Comparison of ENCODE assay signal across 9 cellular contexts in the genomic region with DNA sequence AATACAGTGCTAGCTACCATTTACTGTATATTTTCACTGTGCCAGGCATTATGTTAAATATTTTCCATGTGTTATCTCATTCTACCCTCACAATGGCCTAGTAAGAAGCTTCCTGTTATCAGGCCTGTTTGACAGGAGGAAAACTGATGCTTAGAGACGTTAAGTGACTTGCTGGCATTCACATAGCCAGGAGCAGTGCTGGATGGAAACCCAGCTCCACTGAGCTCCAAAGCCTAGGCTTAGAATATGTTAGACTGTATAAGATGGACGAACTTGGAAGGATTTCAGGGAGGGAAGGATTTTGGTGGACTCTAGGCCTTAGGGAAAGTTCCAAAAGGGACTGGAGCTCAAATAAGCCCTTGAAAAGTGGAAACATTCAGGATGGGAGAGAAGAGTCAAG. TPM values are rescaled to one million over a fixed set of nuclear protein-coding genes. Genes with fewer than 3 reads are reported as not detected.
DNase-seq lines count a peak whose midpoint lies in the region; ATAC-seq, FAIRE-seq and TF ChIP-seq lines count a peak whose summit lies in the region.
"Had no signal": no experiment of that assay in that cellular context is flagged by ENCODE, and none has a peak within 500 bp of the region (broad histone marks: within the 10 kb centered on the region; RNA-seq: fewer than 3 reads in every experiment).

No MANE protein-coding gene starts in this region.

- H3K4me1 ChIP-seq in GM12878 (ENCODE audit: control insufficient read depth, insufficient read depth, low read length), result peaks cover 48% of the 10 kb centered on the region
- peaks cover 38% of the 10 kb centered on the region for H3K4me1 ChIP-seq in mesodermal cell (ENCODE audit: control insufficient read depth, insufficient read depth, low read length, poor library complexity, severe bottlenecking)
- H3K4me1 ChIP-seq in endodermal cell (ENCODE audit: control insufficient read depth, insufficient read depth, low read length), result peaks cover 12% of the 10 kb centered on the region

- no peaks in the 10 kb centered on the region for H3K9me3 Mint-ChIP-seq in stimulated activated naive CD8-positive, alpha-beta T cell treated with anti-CD3 and anti-CD28 coated beads, Interleukin-15, Interleukin-2, amounts not matched to agents 100 ng/mL and 50 ng/mL, for 24 hours
- H3K9me3 Mint-ChIP-seq in endodermal cell, result no peaks in the 10 kb centered on the region

- SMC1A ChIA-PET in GM12878 (lab: Charles Lee; ENCODE audit: uncharacterized antibody, unreplicated experiment), result interaction anchor here (0.6 to 4.4 kb wide), 35 partner anchors 10 to 1626 kb away, joined by 3 to 47 read pairs (median 4); no protein-coding TSS in a partner anchor

- peaks cover 64% of the 10 kb centered on the region for H3K79me2 ChIP-seq in GM12878 (ENCODE audit: control insufficient read depth, insufficient read depth, low read length)

- RAD21 ChIA-PET in GM12878 (lab: Charles Lee; ENCODE audit: unreplicated experiment), result interaction anchor here (0.6 to 5.0 kb wide), 21 partner anchors 12 to 214 kb away, joined by 3 to 40 read pairs (median 4); no protein-coding TSS in a partner anchor

- H3K4me3 ChIP-seq in GM12878 (peak overlapping the region; percentile 88), mesodermal cell (ENCODE audit: extremely low read depth, insufficient read depth, low read length, poor library complexity, severe bottlenecking) (peak overlapping the region; percentile 85), endodermal cell (ENCODE audit: low read length) (no peak overlapping the region)

- DNase-seq in stimulated activated naive CD8-positive, alpha-beta T cell treated with anti-CD3 and anti-CD28 coated beads, Interleukin-15, Interleukin-2, amounts not matched to agents 100 U/mL and 50 U/mL, for 24 hours, result no peak
- DNase-seq in GM12878 (ENCODE audit: low read depth, low spot score) (no peak), endodermal cell (no peak), kidney glomerular epithelial cell (lab: John Stamatoyannopoulos, UW) (no peak), HTR-8/SVneo (ENCODE audit: insufficient read length, low spot score) (no peak)
- DNase-seq: NCI-H2029 treated with DMSO at 0.1 percent for 48 hours had no signal

- intact Hi-C loops in GM12878 (cut with micrococcal nuclease; ENCODE audit: unreplicated experiment), result loop anchor here (1.0 to 5.0 kb wide), 2 partner anchors 24 to 214 kb away; no protein-coding TSS in a partner anchor

- H3K4me1 Mint-ChIP-seq in stimulated activated naive CD8-positive, alpha-beta T cell treated with anti-CD3 and anti-CD28 coated beads, Interleukin-15, Interleukin-2, amounts not matched to agents 100 ng/mL and 50 ng/mL, for 24 hours (ENCODE audit: low read depth), result peaks cover 66% of the 10 kb centered on the region
- peaks cover 26% of the 10 kb centered on the region for H3K4me1 Mint-ChIP-seq in endodermal cell

- no peak for FAIRE-seq in GM12878 (lab: Jason Lieb, UNC)
- no peak for FAIRE-seq in HTR-8/SVneo (lab: Jason Lieb, UNC)

- H3K36me3 Mint-ChIP-seq in stimulated activated naive CD8-positive, alpha-beta T cell treated with anti-CD3 and anti-CD28 coated beads, Interleukin-15, Interleukin-2, amounts not matched to agents 100 ng/mL and 50 ng/mL, for 24 hours (ENCODE audit: low read depth), result peaks cover 36% of the 10 kb centered on the region
- no peaks in the 10 kb centered on the region for H3K36me3 Mint-ChIP-seq in endodermal cell (ENCODE audit: low read depth)

- H3K9ac ChIP-seq in GM12878 (ENCODE audit: control insufficient read depth, insufficient read depth, low read length) (peak overlapping the region; percentile 78), endodermal cell (ENCODE audit: extremely low read depth, low read length, poor library complexity, severe bottlenecking) (no peak overlapping the region)

- no peaks in the 10 kb centered on the region; the same call in 1 of the 2 replicates for H4K20me1 ChIP-seq in GM12878 (ENCODE audit: control insufficient read depth, insufficient read depth)

- H3K27me3 Mint-ChIP-seq in stimulated activated naive CD8-positive, alpha-beta T cell treated with anti-CD3 and anti-CD28 coated beads, Interleukin-15, Interleukin-2, amounts not matched to agents 100 ng/mL and 50 ng/mL, for 24 hours, result no peaks in the 10 kb centered on the region
- peaks cover 94% of the 10 kb centered on the region for H3K27me3 Mint-ChIP-seq in endodermal cell (ENCODE audit: insufficient read depth)

- H3K4me2 ChIP-seq in GM12878 (ENCODE audit: control insufficient read depth, insufficient read depth), result peak overlapping the region; percentile 99

- H2AFZ ChIP-seq in GM12878 (ENCODE audit: control insufficient read depth, low read depth, low read length), result no peak overlapping the region

- H3K27me3 ChIP-seq in GM12878 (replicated peaks in 1 of 2; ENCODE audit: control insufficient read depth in 2 of 2, insufficient read depth in 2 of 2, low read length in 1 of 2), result no peaks in the 10 kb centered on the region
- H3K27me3 ChIP-seq in endodermal cell (ENCODE audit: control insufficient read depth, insufficient read depth, low read length, poor library complexity, severe bottlenecking), result peaks cover 88% of the 10 kb centered on the region

- peak overlapping the region; percentile 97 for H3K27ac Mint-ChIP-seq in stimulated activated naive CD8-positive, alpha-beta T cell treated with anti-CD3 and anti-CD28 coated beads, Interleukin-15, Interleukin-2, amounts not matched to agents 100 ng/mL and 50 ng/mL, for 24 hours
- H3K27ac Mint-ChIP-seq in endodermal cell, result no peak overlapping the region

- no peak for TF ChIP-seq CTCF in GM12878 (IDR thresholded peaks at IDR 0.05 in 2 of 3, conservative IDR thresholded peaks at IDR 0.05 in 1 of 3; ENCODE audit: control insufficient read depth in 2 of 3, extremely low read depth in 1 of 3, insufficient read depth in 1 of 3, low read depth in 3 of 3, low read length in 3 of 3)
- TF ChIP-seq CTCF in endodermal cell (conservative IDR thresholded peaks at IDR 0.05), result no peak

- TF ChIP-seq EP300 in GM12878 (IDR thresholded peaks at IDR 0.05; ENCODE audit: borderline replicate concordance in 1 of 2, control insufficient read depth in 1 of 2, low read depth in 2 of 2, low read length in 2 of 2), result no peak

- no TSS peak for BruUV-seq in GM12878 (replicated peaks; lab: Mats Ljungman, UMichigan)

- CTCF ChIA-PET in GM12878 (lab: Yijun Ruan, JAX), result interaction anchor here (0.6 to 2.8 kb wide), 16 partner anchors 9 to 843 kb away, joined by 3 to 29 read pairs (median 5); no protein-coding TSS in a partner anchor

- H3K9me3 ChIP-seq in GM12878 (replicated peaks; ENCODE audit: control insufficient read depth, insufficient read depth, low read length), result no peaks in the 10 kb centered on the region
- H3K9me3 ChIP-seq in mesodermal cell (ENCODE audit: control insufficient read depth, low read length), result no peaks in the 10 kb centered on the region
- H3K9me3 ChIP-seq in endodermal cell (ENCODE audit: control insufficient read depth, low read length), result no peaks in the 10 kb centered on the region

- POLR2A ChIA-PET in GM12878 (lab: Charles Lee), result interaction anchor here (0.6 to 1.5 kb wide), 5 partner anchors 22 to 132 kb away, joined by 3 to 4 read pairs (median 4); no protein-coding TSS in a partner anchor

- in situ Hi-C loops in GM12878 (cut with MboI), result loop anchor here (5.0 kb wide), 1 partner anchor 129 kb away; no protein-coding TSS in a partner anchor

- peak overlapping the region; percentile 40 for H3K27ac ChIP-seq in GM12878 (ENCODE audit: control insufficient read depth, insufficient read depth)
- peak overlapping the region; percentile 30 for H3K27ac ChIP-seq in mesodermal cell (ENCODE audit: low read depth, low read length, severe bottlenecking)
- no peak overlapping the region for H3K27ac ChIP-seq in endodermal cell (ENCODE audit: low read depth, low read length)

- H3K4me3 Mint-ChIP-seq in stimulated activated naive CD8-positive, alpha-beta T cell treated with anti-CD3 and anti-CD28 coated beads, Interleukin-15, Interleukin-2, amounts not matched to agents 100 ng/mL and 50 ng/mL, for 24 hours, result peak overlapping the region; percentile 96
- H3K4me3 Mint-ChIP-seq in endodermal cell, result no peak overlapping the region

- WGBS in GM12878 (ENCODE audit: insufficient coverage, insufficient replicate concordance, low lambda C conversion rate, missing lambda C conversion rate), result 3% methylated on average over 2 of the region's 2 CpGs
- 60 to 78% methylated on average over 2 of the region's 2 CpGs for WGBS in mesodermal cell (ENCODE audit: insufficient coverage in 2 of 2), 2 experiments
- WGBS in endodermal cell (ENCODE audit: insufficient coverage in 1 of 2, insufficient read length in 1 of 2), 2 experiments, result 60 to 84% methylated on average over 2 of the region's 2 CpGs

- no peak for ATAC-seq in stimulated activated naive CD8-positive, alpha-beta T cell treated with anti-CD3 and anti-CD28 coated beads, Interleukin-15, Interleukin-2, amounts not matched to agents 100 U/mL and 50 U/mL, for 24 hours
- ATAC-seq in GM12878 (no peak), GM19395 (IDR thresholded peaks at IDR 0.05; ENCODE audit: unreplicated experiment) (no peak)

- TF ChIP-seq RAD21 in GM12878 (IDR thresholded peaks at IDR 0.05; ENCODE audit: insufficient read depth, low read depth, low read length), result no peak

- TF ChIP-seq POLR2A in GM12878 (IDR thresholded peaks at IDR 0.05; ENCODE audit: low read depth, low read length), result no peak

- H3K36me3 ChIP-seq in GM12878 (ENCODE audit: control insufficient read depth in 2 of 2, insufficient read depth in 2 of 2, low read length in 1 of 2), result no peaks in the 10 kb centered on the region
- H3K36me3 ChIP-seq in mesodermal cell (ENCODE audit: control insufficient read depth, insufficient read depth, low read length), result peaks cover 42% of the 10 kb centered on the region
- no peaks in the 10 kb centered on the region for H3K36me3 ChIP-seq in endodermal cell (ENCODE audit: control insufficient read depth, insufficient read depth, low read length)

RNA-seq across cellular contexts. Expression of gene CD44, which starts 2.1 kb away (rescaled TPM):
- 514 and 528 TPM in 2 replicates for total RNA-seq in GM12878 (2013; cell fraction: nucleolus; rRNA removed)
- total RNA-seq in GM12878 (2014; rRNA removed) (92.1 and 101 TPM in 2 replicates), GM12878 (2014; rRNA removed; fragmentation: Illumina TruSeq; extraction: Trizol) (133 and 148 TPM in 2 replicates), GM12878 (2021) (293 and 295 TPM in 2 replicates), endodermal cell (1 to 10 TPM; 1.2 to 4.6 TPM)
- 121 TPM for polyA plus RNA-seq in GM12878 (2011; ENCODE audit: low read depth)
- polyA plus RNA-seq in GM12878 (2011; rRNA removed) (190 and 193 TPM in 2 replicates), GM12878 (2014; fragmentation: Illumina TruSeq; extraction: Trizol) (264 and 295 TPM in 2 replicates), GM12878 (2014; fragmentation: Nextera tagmentation; extraction: Ambion mirVana) (10 to 100 TPM; 57.1 to 65.3 TPM), GM12878 (2014; rRNA removed) (188 and 201 TPM in 2 replicates), GM12878 (2016; fragmentation: Nextera tagmentation; extraction: Ambion mirVana) (100 to 1,000 TPM in 1 of 2 experiments, 10 to 100 TPM in 1; 95.6 to 108 TPM)
- polyA plus RNA-seq in GM12878 (2011; cell fraction: cytosol; rRNA removed), result 279 and 303 TPM in 2 replicates
- polyA plus RNA-seq in GM12878 (2011; cell fraction: nucleus; rRNA removed), result 148 and 190 TPM in 2 replicates
- polyA plus RNA-seq in GM12878 (2012), result 190 and 271 TPM in 2 replicates
- 318 and 386 TPM in 2 replicates for polyA minus RNA-seq in GM12878 (2011; rRNA and poly(A)+ RNA removed)
- 126 and 137 TPM in 2 replicates for polyA minus RNA-seq in GM12878 (2011; cell fraction: cytosol; rRNA and poly(A)+ RNA removed)
- polyA minus RNA-seq in GM12878 (2011; cell fraction: nucleus; rRNA and poly(A)+ RNA removed), result 179 and 299 TPM in 2 replicates
- polyA plus RNA-seq in mesodermal cell (2013, experiment 1 of 2), result 265 TPM
- polyA plus RNA-seq in mesodermal cell (2013, experiment 2 of 2), result 248 TPM
- polyA plus RNA-seq in endodermal cell (2013, experiment 1 of 2), result 5.6 TPM
- 8.0 TPM for polyA plus RNA-seq in endodermal cell (2013, experiment 2 of 2)

Comparison
In these comparisons a context has a peak if more than half of its experiments do, and no peak if none do; other contexts are left out.
1. RNA of gene CD44, which starts 2.1 kb away (total RNA-seq): 92.1 to 528 TPM in GM12878; 1.2 to 4.6 TPM in endodermal cell; every median in the first group is over 10 times any median in the second.